In the genomic region with DNA sequence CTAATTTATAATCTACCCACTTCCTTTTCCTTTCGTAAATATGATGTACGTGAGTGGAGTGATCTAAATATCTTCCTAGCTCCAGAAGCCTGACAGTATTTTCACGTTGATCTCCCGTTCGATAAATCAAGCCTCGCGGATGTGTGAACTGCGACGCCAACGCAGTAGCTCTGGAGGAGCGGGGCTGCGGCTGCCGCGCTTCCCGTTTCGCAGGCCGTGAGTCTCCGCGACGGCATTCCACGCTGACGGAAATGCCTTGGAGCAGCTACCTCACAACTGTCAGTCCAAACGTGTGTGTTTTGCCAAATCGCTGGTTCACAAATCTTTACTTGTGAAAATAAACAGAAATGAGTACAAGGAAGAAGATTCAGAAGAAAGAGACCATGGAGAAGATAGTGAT, we compare ENCODE assay signal across 19 cellular contexts.
"Had no signal": no experiment of that assay in that cellular context is flagged by ENCODE, and none has a peak within 500 bp of the region (broad histone marks: within the 10 kb centered on the region; RNA-seq: fewer than 3 reads in every experiment).

No MANE protein-coding gene starts in this region.

- H3K4me3 Mint-ChIP-seq: dendritic cell treated with granulocyte-macrophage colony-stimulating factor and Interleukin-4, amounts not matched to agents 40 ng/mL and 50 ng/mL, for 4 days; memory B cell; neural crest cell; T-helper 1 cell treated with Interleukin-12 subunit alpha and Interleukin-12 subunit beta and Interleukin-4 antibody, amounts not matched to agents 30 μg/mL and 1 μg/mL, for 36 hours had no signal

- ATAC-seq: activated naive CD4-positive, alpha-beta T cell treated with anti-CD3 and anti-CD28 coated beads, Interleukin-2, amount 50 U/mL, for 72 hours had no signal

- H3K27ac ChIP-seq: adrenal gland, esophagus squamous epithelium, left ventricle myocardium inferior, tibial nerve, WERI-Rb-1 had no signal

- H3K27ac Mint-ChIP-seq: activated naive CD4-positive, alpha-beta T cell treated with anti-CD3 and anti-CD28 coated beads, Interleukin-2, amount 50 U/mL, for 72 hours; dendritic cell treated with granulocyte-macrophage colony-stimulating factor and Interleukin-4, amounts not matched to agents 40 ng/mL and 50 ng/mL, for 4 days; memory B cell; T-helper 1 cell treated with Interleukin-12 subunit alpha and Interleukin-12 subunit beta and Interleukin-4 antibody, amounts not matched to agents 30 μg/mL and 1 μg/mL, for 36 hours had no signal

- H3K27me3 ChIP-seq: adrenal gland, esophagus squamous epithelium, tibial nerve had no signal

- H3K36me3 ChIP-seq: adrenal gland, esophagus squamous epithelium, left ventricle myocardium inferior, tibial nerve, WERI-Rb-1 had no signal

- H3K4me3 ChIP-seq: esophagus squamous epithelium, left ventricle myocardium inferior, tibial nerve had no signal

- H3K4me1 Mint-ChIP-seq: memory B cell, neural crest cell had no signal

- H3K9me3 ChIP-seq: adrenal gland, esophagus squamous epithelium had no signal

- H3K27me3 Mint-ChIP-seq: memory B cell had no signal

- H3K36me3 Mint-ChIP-seq: memory B cell had no signal

- DNase-seq: activated CD4-positive, alpha-beta T cell treated with anti-CD3 and anti-CD28 coated beads for 1 hour; activated gamma-delta T cell treated with Interleukin-2 at 50 U/mL for 16 hours; effector memory CD4-positive, alpha-beta T cell; esophagus squamous epithelium; foreskin fibroblast; hippocampal formation; left ventricle myocardium inferior; stimulated activated CD4-positive, alpha-beta T cell treated with anti-CD3 and anti-CD28 coated beads, Interleukin-12 subunit alpha, Interleukin-12 subunit beta, amount 100 ng/mL, for 4 hours; stimulated activated CD4-positive, alpha-beta T cell treated with anti-CD3 and anti-CD28 coated beads, Interleukin-1b, Interleukin-23, amount 100 ng/mL, for 48 hours; stimulated activated CD8-positive, alpha-beta memory T cell treated with anti-CD3 and anti-CD28 coated beads, Interleukin-4, amount 100 ng/mL, for 48 hours; stimulated activated naive CD4-positive, alpha-beta T cell treated with Interleukin-2 at 50 U/mL for 16 hours; WERI-Rb-1 had no signal

- H3K4me1 ChIP-seq: adrenal gland, esophagus squamous epithelium, left ventricle myocardium inferior, tibial nerve had no signal
